In genomic region chr6:39228111-39228971, GRCh38 we compare ENCODE assay signal across 9 cellular contexts. TPM values are rescaled to one million over a fixed set of nuclear protein-coding genes. Genes with fewer than 3 reads are reported as not detected.
A peak's percentile ranks its signal among the peaks of the same experiment; 100 is the strongest.
DNase-seq lines count a peak whose midpoint lies in the region; ATAC-seq, FAIRE-seq and TF ChIP-seq lines count a peak whose summit lies in the region.
"Had no signal": no experiment of that assay in that cellular context is flagged by ENCODE, and none has a peak within 500 bp of the region (broad histone marks: within the 10 kb centered on the region; RNA-seq: fewer than 3 reads in every experiment).

No MANE protein-coding gene starts in this region.

- no peak overlapping the region for H3K27ac ChIP-seq in H1 (ENCODE audit: low read depth, low read length)
- H3K27ac ChIP-seq in gastrocnemius medialis: no peak overlapping the region

- peak overlapping the region; percentile 81 for H4K8ac ChIP-seq in H1 (ENCODE audit: extremely low read depth, insufficient read depth, low read length)

- no peak overlapping the region for H2BK12ac ChIP-seq in H1 (ENCODE audit: low read depth, low read length)

- no peak overlapping the region for H3K23ac ChIP-seq in H1 (ENCODE audit: insufficient read length)

- no peak for TF ChIP-seq POLR2A in H1 (IDR thresholded peaks at IDR 0.05; ENCODE audit: control extremely low read depth in 1 of 2, low read depth in 2 of 2, low read length in 2 of 2)
- TF ChIP-seq POLR2A in gastrocnemius medialis (IDR thresholded peaks at IDR 0.05): no peak

- H2AFZ ChIP-seq in H1 (ENCODE audit: low read length): no peak overlapping the region

- H3K4me1 ChIP-seq in BE2C (no peaks in the 10 kb centered on the region), H1 (replicated peaks in 1 of 4; ENCODE audit: control insufficient read depth in 3 of 4, insufficient read depth in 4 of 4, low read length in 3 of 4) (peaks cover 24 to 54% (median 36%) of the 10 kb centered on the region in 4 experiments), gastrocnemius medialis (no peaks in the 10 kb centered on the region)

- no peak overlapping the region for H2BK5ac ChIP-seq in H1 (ENCODE audit: low read depth, low read length)

- H3K23me2 ChIP-seq in H1 (ENCODE audit: low read depth, low read length): peaks cover 19% of the 10 kb centered on the region

- H2BK20ac ChIP-seq in H1 (ENCODE audit: low read length): no peak overlapping the region

- CTCF ChIA-PET in H1 (lab: Charles Lee; ENCODE audit: partially characterized antibody): interaction anchor here (0.6 to 72.8 kb wide), 11 partner anchors 11 to 487 kb away, joined by 3 to 1738 read pairs (median 5); partner anchors contain the start of gene KCNK17

- H4K91ac ChIP-seq in H1 (replicated peaks; ENCODE audit: insufficient read length, low read length): no peak overlapping the region

- no peak overlapping the region for H4K5ac ChIP-seq in H1 (ENCODE audit: insufficient read length, low read depth, low read length)

- in situ Hi-C loops in gastrocnemius medialis (cut with MboI; ENCODE audit: low sequenced_read_pairs in 4 of 4): no loop called here

- H3K36me3 ChIP-seq in BE2C (no peaks in the 10 kb centered on the region), H1 (ENCODE audit: control insufficient read depth in 2 of 4, insufficient read depth in 4 of 4, low read length in 3 of 4) (no peaks in the 10 kb centered on the region; a peak in 4 of 8 replicates), gastrocnemius medialis (no peaks in the 10 kb centered on the region)

- no peak overlapping the region for H3K14ac ChIP-seq in H1 (ENCODE audit: insufficient read length)

- peak overlapping the region; percentile 39 to 70 (median 60) for H3K9ac ChIP-seq in H1 (replicated peaks in 1 of 4; ENCODE audit: extremely low read depth in 1 of 4, low read depth in 3 of 4, low read length in 3 of 4)

- H3K4ac ChIP-seq in H1 (replicated peaks; ENCODE audit: insufficient read length, low read depth, low read length): peak overlapping the region; percentile 87

- H2BK120ac ChIP-seq in H1 (replicated peaks; ENCODE audit: low read depth, low read length): no peak overlapping the region

- TF ChIP-seq EP300 in H1 (IDR thresholded peaks at IDR 0.05; ENCODE audit: borderline replicate concordance in 1 of 2, low read depth in 2 of 2, low read length in 2 of 2): no peak

- peaks cover 22 to 31% of the 10 kb centered on the region in 2 experiments for H4K20me1 ChIP-seq in H1 (replicated peaks in 1 of 2; ENCODE audit: control insufficient read depth in 1 of 2, insufficient read depth in 2 of 2, low read length in 2 of 2)

- DNase-seq in BE2C: no peak
- DNase-seq in SK-N-DZ (ENCODE audit: low spot score): peak; percentile 9
- DNase-seq in H1 (ENCODE audit: low read depth in 1 of 2, low spot score in 2 of 2): no peak
- no peak for DNase-seq in gastrocnemius medialis
- no peak for DNase-seq in DMS153 treated with DMSO at 0.1 percent for 48 hours (lab: John Stamatoyannopoulos, UW; ENCODE audit: unreplicated experiment)
- DNase-seq in NCI-H187 (lab: John Stamatoyannopoulos, UW): no peak

- 0 out of 2 replicates have a peak, but pooled peaks cover 6% of the 10 kb centered on the region for H3K79me1 ChIP-seq in H1 (ENCODE audit: low read depth, low read length)

- intact Hi-C loops in gastrocnemius medialis (cut with DNase I; ENCODE audit: low total_unique reads): no loop called here

- H2BK15ac ChIP-seq in H1 (ENCODE audit: low read length): no peak overlapping the region

- WGBS in H1 (ENCODE audit: extremely low coverage in 1 of 2, insufficient coverage in 1 of 2, insufficient read length in 1 of 2, insufficient replicate concordance in 2 of 2, low coverage in 1 of 2, low lambda C conversion rate in 2 of 2, missing lambda C conversion rate in 1 of 2), 2 experiments: 25% methylated on average over 41 of the region's 41 CpGs; no CpG with 5 or more reads in 1 of the 2 experiments

- H3K79me2 ChIP-seq in H1 (ENCODE audit: control insufficient read depth in 1 of 2, insufficient read depth in 2 of 2, low read length in 2 of 2): peaks cover 23 to 56% of the 10 kb centered on the region in 2 experiments

- H3K27me3 ChIP-seq in BE2C: peaks cover 16% of the 10 kb centered on the region
- H3K27me3 ChIP-seq in H1 (replicated peaks in 1 of 4; ENCODE audit: control insufficient read depth in 3 of 4, extremely low read depth in 1 of 4, insufficient read depth in 3 of 4, low read length in 3 of 4): no peaks in the 10 kb centered on the region; a peak in 1 of 7 replicates
- H3K27me3 ChIP-seq in gastrocnemius medialis: peaks cover 26 to 31% (median 27%) of the 10 kb centered on the region in 3 donors

- POLR2A ChIA-PET in H1 (lab: Charles Lee; ENCODE audit: partially characterized antibody): interaction anchor here (0.6 to 7.8 kb wide), 22 partner anchors 10 to 91 kb away, joined by 3 to 66 read pairs (median 5); partner anchors contain the start of gene KCNK17

- FAIRE-seq in H1 (lab: Jason Lieb, UNC): no peak

- H3K4me2 ChIP-seq in H1 (ENCODE audit: insufficient read depth in 1 of 2, low read depth in 2 of 2, low read length in 2 of 2): peak overlapping the region; percentile 83 to 89

- no peak for TF ChIP-seq RAD21 in H1 (IDR thresholded peaks at IDR 0.05 in 1 of 2, conservative IDR thresholded peaks at IDR 0.05 in 1 of 2; ENCODE audit: low read depth in 2 of 2, low read length in 2 of 2)

- H3K56ac ChIP-seq in H1 (replicated peaks; ENCODE audit: insufficient read length, low read depth, low read length): no peak overlapping the region

- H3K9me3 ChIP-seq in BE2C: no peaks in the 10 kb centered on the region
- H3K9me3 ChIP-seq in H1 (ENCODE audit: insufficient read depth in 2 of 2, low read depth in 1 of 2, low read length in 1 of 2): no peaks in the 10 kb centered on the region
- no peaks in the 10 kb centered on the region for H3K9me3 ChIP-seq in gastrocnemius medialis

- TF ChIP-seq CTCF in BE2C (IDR thresholded peaks at IDR 0.05; ENCODE audit: low read depth, low read length) (no peak), H1 (IDR thresholded peaks at IDR 0.05; ENCODE audit: control extremely low read depth in 1 of 3, insufficient read depth in 1 of 3, low read depth in 1 of 3, low read length in 3 of 3) (no peak), gastrocnemius medialis (IDR thresholded peaks at IDR 0.05 in 4 of 5, conservative IDR thresholded peaks at IDR 0.05 in 1 of 5) (no peak)

- H2AK5ac ChIP-seq in H1 (ENCODE audit: low read depth, low read length): no peak overlapping the region; the same call in 1 of the 2 replicates

- peak overlapping the region; percentile 46 for H3K4me3 ChIP-seq in BE2C (ENCODE audit: low read depth, low read length)
- H3K4me3 ChIP-seq in H1 (ENCODE audit: extremely low read depth in 1 of 4, insufficient read depth in 2 of 4, low read depth in 3 of 4, low read length in 4 of 4): peak overlapping the region; percentile 63 to 88 (median 76)
- peak overlapping the region in 3 of 4 donors; percentile 50 to 69 (median 53) for H3K4me3 ChIP-seq in gastrocnemius medialis

- peak overlapping the region; percentile 91; the same call in 1 of the 2 replicates for H3K18ac ChIP-seq in H1 (ENCODE audit: extremely low read depth, low read length)

- ATAC-seq in gastrocnemius medialis (no peak), HG03045 (IDR thresholded peaks at IDR 0.05; ENCODE audit: unreplicated experiment) (no peak), HG02571 (IDR thresholded peaks at IDR 0.05; ENCODE audit: unreplicated experiment) (no peak)

TF ChIP-seq in H1, 55 proteins besides CTCF, POLR2A, EP300 and RAD21:
- TF ChIP-seq TEAD4 (IDR thresholded peaks at IDR 0.05; ENCODE audit: low read depth, low read length): 0 out of 2 replicates have a peak, but pooled peaks have one; percentile 36
- no peak for TF ChIP-seq MAFK (IDR thresholded peaks at IDR 0.05; ENCODE audit: low read depth, low read length)
- no peak for TF ChIP-seq POU5F1 (IDR thresholded peaks at IDR 0.05; ENCODE audit: low read depth, low read length)
- TF ChIP-seq E2F6 (IDR thresholded peaks at IDR 0.05): no peak
- peak; percentile 25 for TF ChIP-seq SAP30 (IDR thresholded peaks at IDR 0.05; ENCODE audit: insufficient read depth, insufficient replicate concordance, low read length)
- 0 out of 4 replicates have a peak, but pooled peaks of 1 of the 2 experiments have one; percentile 0 for TF ChIP-seq SIN3A (conservative IDR thresholded peaks at IDR 0.05 in 1 of 2, IDR thresholded peaks at IDR 0.05 in 1 of 2; ENCODE audit: low read depth in 1 of 2, low read length in 2 of 2)

RNA-seq across cellular contexts. Expression of gene KCNK5, which starts 0.9 kb away (rescaled TPM):
- not detected for polyA plus RNA-seq in BE2C (2012; ENCODE audit: insufficient read depth, insufficient read length, low read depth)
- 2.5 and 2.6 TPM in 2 replicates for polyA plus RNA-seq in SK-N-DZ (2014; cell fraction: cytosol; rRNA removed)
- 2.4 and 2.5 TPM in 2 replicates for polyA plus RNA-seq in SK-N-DZ (2014; cell fraction: nucleus; rRNA removed)
- 42.2 and 44.3 TPM in 2 replicates for total RNA-seq in H1 (2021; fragmentation: NEBNext Ultra II Directional; extraction: Animal tissue kit (Norgen Biotek cat#: 25700))
- 20.9 and 29.7 TPM in 2 replicates for polyA plus RNA-seq in H1 (2011; rRNA removed)
- polyA plus RNA-seq in H1 (2011; cell fraction: cytosol; rRNA removed): 24.8 TPM
- polyA plus RNA-seq in H1 (2011; cell fraction: nucleus; rRNA removed): 31.8 TPM
- polyA plus RNA-seq in H1 (2012, experiment 1 of 2): 31.4 to 37.5 TPM (median 35.7 TPM) in 4 replicates
- 37.4 TPM for polyA plus RNA-seq in H1 (2012, experiment 2 of 2)
- polyA plus RNA-seq in H1 (2013, experiment 1 of 2): 41.6 TPM
- 43.7 TPM for polyA plus RNA-seq in H1 (2013, experiment 2 of 2)
- polyA minus RNA-seq in H1 (2011; rRNA and poly(A)+ RNA removed): 35.0 and 38.1 TPM in 2 replicates
- polyA minus RNA-seq in H1 (2011; cell fraction: cytosol; rRNA and poly(A)+ RNA removed): 28.0 TPM
- polyA minus RNA-seq in H1 (2011; cell fraction: nucleus; rRNA and poly(A)+ RNA removed): 27.0 TPM
- under 1 TPM in 3 of 4 donors, not detected in 1; 0.07 to 0.22 (median 0.20) TPM for total RNA-seq in gastrocnemius medialis
- total RNA-seq: myocyte had no signal

Comparison
In these comparisons a context has a peak if more than half of its experiments do, and no peak if none do; other contexts are left out.
1. RNA of gene KCNK5, which starts 0.9 kb away (total RNA-seq): 42.2 to 44.3 TPM in H1; 0.07 to 0.22 TPM in gastrocnemius medialis; every median in the first group is over 10 times any median in the second.
2. Peak in every context shown above with its lines, with median percentiles within 50 percentile points of each other: H3K4me3 ChIP-seq.